12 cellular contexts compared by ENCODE assay signal in the genomic region with DNA sequence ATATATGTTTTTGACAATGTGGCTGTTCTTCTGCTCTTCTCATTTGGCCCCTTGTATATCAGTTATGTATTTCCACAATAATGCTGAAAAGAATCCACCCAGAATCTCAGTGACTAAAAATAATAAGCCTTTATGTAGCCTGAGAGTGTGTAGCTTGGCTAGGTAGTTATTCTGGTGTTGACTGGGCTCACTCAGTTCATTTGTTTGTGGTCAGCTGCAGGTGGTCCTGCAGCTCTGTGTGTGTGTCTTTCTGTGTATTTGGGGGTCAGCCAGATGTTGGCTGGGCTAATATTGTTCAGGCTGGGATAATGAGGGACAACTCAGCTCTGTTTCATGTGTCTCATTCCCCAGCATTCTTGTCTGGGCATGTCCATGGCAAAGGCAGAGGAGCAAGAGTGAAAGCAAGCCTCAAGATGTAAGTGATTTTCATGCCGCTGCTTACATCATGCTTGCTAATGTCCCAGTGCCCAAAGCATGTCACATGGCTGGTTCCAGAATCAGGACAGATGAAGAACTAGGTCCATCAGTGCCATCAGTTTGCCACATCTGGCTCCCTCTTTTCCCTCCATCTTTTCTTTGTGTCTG.
A peak's percentile ranks its signal among the peaks of the same experiment; 100 is the strongest.
DNase-seq lines count a peak whose midpoint lies in the region; ATAC-seq and TF ChIP-seq lines count a peak whose summit lies in the region.
"Had no signal": no experiment of that assay in that cellular context is flagged by ENCODE, and none has a peak within 500 bp of the region (broad histone marks: within the 10 kb centered on the region; RNA-seq: fewer than 3 reads in every experiment).

No MANE protein-coding gene starts in this region.

- no peak overlapping the region for H3K4me2 ChIP-seq in hepatocyte

- no peaks in the 10 kb centered on the region for H4K20me1 ChIP-seq in hepatocyte (ENCODE audit: insufficient read depth, poor library complexity, severe bottlenecking)

- no peak overlapping the region for H3K27ac ChIP-seq in RWPE2 (ENCODE audit: poor library complexity, severe bottlenecking)
- H3K27ac ChIP-seq in hepatocyte, result no peak overlapping the region
- no peak overlapping the region for H3K27ac ChIP-seq in thyroid gland
- H3K27ac ChIP-seq: skin epidermis had no signal

- H3K27me3 ChIP-seq in RWPE2 (ENCODE audit: insufficient read depth, poor library complexity, severe bottlenecking), result no peaks in the 10 kb centered on the region
- no peaks in the 10 kb centered on the region for H3K27me3 ChIP-seq in hepatocyte
- H3K27me3 ChIP-seq in thyroid gland, result no peaks in the 10 kb centered on the region

- no peak for TF ChIP-seq POLR2A in thyroid gland (IDR thresholded peaks at IDR 0.05)

- ATAC-seq in HG03060 (IDR thresholded peaks at IDR 0.05; ENCODE audit: low read depth, unreplicated experiment), result peak; percentile 37
- ATAC-seq in RWPE2 (ENCODE audit: low read depth), result peak; percentile 81
- ATAC-seq: HepG2 had no signal

- no peaks in the 10 kb centered on the region for H3K9me3 ChIP-seq in RWPE2 (ENCODE audit: severe bottlenecking)
- H3K9me3 ChIP-seq in hepatocyte (ENCODE audit: low read depth), result no peaks in the 10 kb centered on the region
- H3K9me3 ChIP-seq in thyroid gland, result no peaks in the 10 kb centered on the region

- H3K4me3 ChIP-seq in RWPE2 (ENCODE audit: severe bottlenecking), result no peak overlapping the region
- H3K4me3 ChIP-seq in hepatocyte, result no peak overlapping the region
- no peak overlapping the region for H3K4me3 ChIP-seq in thyroid gland (replicated peaks in 1 of 3)
- H3K4me3 ChIP-seq: skin epidermis had no signal

- intact Hi-C loops in thyroid gland (cut with DNase I), result no loop called here

- H2AFZ ChIP-seq in hepatocyte, result no peak overlapping the region

- H3K79me2 ChIP-seq in hepatocyte, result no peaks in the 10 kb centered on the region

- H3K4me1 ChIP-seq in RWPE2 (ENCODE audit: insufficient read depth, poor library complexity, severe bottlenecking) (peaks cover 8% of the 10 kb centered on the region), hepatocyte (ENCODE audit: insufficient read depth) (no peaks in the 10 kb centered on the region), thyroid gland (no peaks in the 10 kb centered on the region)

- 100% methylated on average over 1 of the region's 1 CpG for WGBS in hepatocyte (ENCODE audit: low lambda C conversion rate, missing lambda C conversion rate)
- 84 to 89% methylated on average over 1 of the region's 1 CpG for WGBS in thyroid gland, 2 donors

- DNase-seq in NCI-H1105 treated with DMSO at 0.1 percent for 48 hours (lab: John Stamatoyannopoulos, UW) (peak; percentile 56), NCI-H1105 (lab: John Stamatoyannopoulos, UW) (no peak), RWPE2 (ENCODE audit: low spot score) (no peak), hepatocyte (ENCODE audit: low spot score) (no peak), AML-193 (lab: John Stamatoyannopoulos, UW) (no peak), thyroid gland (no peak)
- no peak for DNase-seq in activated CD8-positive, alpha-beta memory T cell treated with anti-CD3 and anti-CD28 coated beads, Interleukin-2, amount 50 U/mL, for 48 hours
- DNase-seq: activated T-cell treated with anti-CD3 and anti-CD28 coated beads for 4 hours, glutamatergic neuron had no signal

- H3K36me3 ChIP-seq in RWPE2 (ENCODE audit: low read depth) (no peaks in the 10 kb centered on the region), hepatocyte (replicated peaks; ENCODE audit: insufficient read depth, low read depth) (no peaks in the 10 kb centered on the region), thyroid gland (no peaks in the 10 kb centered on the region)

- H3K9me2 ChIP-seq in hepatocyte (replicated peaks; ENCODE audit: insufficient read depth), result no peaks in the 10 kb centered on the region

- TF ChIP-seq CTCF in RWPE2 (IDR thresholded peaks at IDR 0.05; ENCODE audit: poor library complexity, severe bottlenecking), result no peak
- TF ChIP-seq CTCF in hepatocyte (IDR thresholded peaks at IDR 0.05; ENCODE audit: poor library complexity), result no peak
- no peak for TF ChIP-seq CTCF in thyroid gland (IDR thresholded peaks at IDR 0.05)
